9 cellular contexts compared by ENCODE assay signal in genomic region chr13:67048084-67048792, GRCh38.
DNase-seq lines count a peak whose midpoint lies in the region; ATAC-seq and TF ChIP-seq lines count a peak whose summit lies in the region.
"Had no signal": no experiment of that assay in that cellular context is flagged by ENCODE, and none has a peak within 500 bp of the region (broad histone marks: within the 10 kb centered on the region; RNA-seq: fewer than 3 reads in every experiment).

No MANE protein-coding gene starts in this region.

- no peaks in the 10 kb centered on the region for H3K36me3 ChIP-seq in DND-41 (ENCODE audit: insufficient read depth, low read length)

- peak overlapping the region; percentile 82 for H3K27ac ChIP-seq in DND-41 (ENCODE audit: low read length)

- peak overlapping the region; percentile 67 for H2AFZ ChIP-seq in DND-41 (ENCODE audit: low read depth, low read length)

- no peaks in the 10 kb centered on the region for H3K79me2 ChIP-seq in DND-41 (ENCODE audit: insufficient read depth, low read length)

- no peak overlapping the region for H3K27ac Mint-ChIP-seq in natural killer cell
- H3K27ac Mint-ChIP-seq: stimulated activated naive CD8-positive, alpha-beta T cell treated with anti-CD3 and anti-CD28 coated beads, Interleukin-15, Interleukin-2, amounts not matched to agents 100 ng/mL and 50 ng/mL, for 24 hours had no signal

- peak; percentile 91 for ATAC-seq in DND-41 (ENCODE audit: insufficient read depth, low read depth)
- ATAC-seq in GM21723 (IDR thresholded peaks at IDR 0.05; ENCODE audit: unreplicated experiment): peak; percentile 82
- no peak for ATAC-seq in GM18873 (IDR thresholded peaks at IDR 0.05; ENCODE audit: low FRiP score, unreplicated experiment)
- no peak for ATAC-seq in natural killer cell
- no peak for ATAC-seq in GM18502 (IDR thresholded peaks at IDR 0.05; ENCODE audit: poor library complexity, unreplicated experiment)

- peak overlapping the region; percentile 42 for H3K9ac ChIP-seq in DND-41 (ENCODE audit: low read depth, low read length)

- H3K4me3 Mint-ChIP-seq in natural killer cell: no peak overlapping the region
- H3K4me3 Mint-ChIP-seq: stimulated activated naive CD8-positive, alpha-beta T cell treated with anti-CD3 and anti-CD28 coated beads, Interleukin-15, Interleukin-2, amounts not matched to agents 100 ng/mL and 50 ng/mL, for 24 hours had no signal

- peaks cover 4 to 7% of the 10 kb centered on the region in 2 donors for H3K9me3 Mint-ChIP-seq in natural killer cell

- no peaks in the 10 kb centered on the region for H3K9me3 ChIP-seq in DND-41 (ENCODE audit: insufficient read depth, low read length, severe bottlenecking)

- H3K27me3 Mint-ChIP-seq in natural killer cell (ENCODE audit: low read depth in 2 of 2): no peaks in the 10 kb centered on the region
- H3K27me3 Mint-ChIP-seq: stimulated activated naive CD8-positive, alpha-beta T cell treated with anti-CD3 and anti-CD28 coated beads, Interleukin-15, Interleukin-2, amounts not matched to agents 100 ng/mL and 50 ng/mL, for 24 hours had no signal

- H3K36me3 Mint-ChIP-seq in natural killer cell: no peaks in the 10 kb centered on the region

- H4K20me1 ChIP-seq in DND-41 (ENCODE audit: insufficient read depth, low read length): no peaks in the 10 kb centered on the region

- peak; percentile 69 for DNase-seq in DND-41
- peak; percentile 46 for DNase-seq in LHCN-M2 (ENCODE audit: low read depth)
- DNase-seq in glomerular endothelial cell (ENCODE audit: extremely low read depth, low read depth, low spot score): peak; percentile 7
- no peak for DNase-seq in natural killer cell
- no peak for DNase-seq in activated gamma-delta T cell treated with Interleukin-2 at 50 U/mL for 16 hours

- H3K4me1 Mint-ChIP-seq in natural killer cell: no peaks in the 10 kb centered on the region

- peaks cover 31% of the 10 kb centered on the region for H3K4me1 ChIP-seq in DND-41 (ENCODE audit: insufficient read depth, low read length)

- H3K4me3 ChIP-seq in DND-41 (ENCODE audit: low read depth in 1 of 2, low read length in 2 of 2): 0 out of 4 replicates have a peak overlapping the region, but pooled peaks of 1 of the 2 experiments have one; percentile 16

- H3K27me3 ChIP-seq in DND-41 (ENCODE audit: insufficient read depth, low read length, poor library complexity): no peaks in the 10 kb centered on the region

- H3K4me2 ChIP-seq in DND-41 (ENCODE audit: insufficient read depth, low read length): peak overlapping the region; percentile 32

- TF ChIP-seq CTCF in DND-41 (IDR thresholded peaks at IDR 0.05; ENCODE audit: borderline replicate concordance, extremely low read depth, low read length, poor library complexity, severe bottlenecking): peak; percentile 28
- no peak for TF ChIP-seq CTCF in natural killer cell (IDR thresholded peaks at IDR 0.05)

- intact Hi-C loops in natural killer cell (cut with micrococcal nuclease): no loop called here

Comparison
In these comparisons a context has a peak if more than half of its experiments do, and no peak if none do; other contexts are left out.
1. ATAC-seq: peak in DND-41 (single experiment) and GM21723 (single experiment); none in GM18873 (single experiment), natural killer cell (0 of 3) and GM18502 (single experiment).
2. DNase-seq: peak in DND-41 (single experiment), LHCN-M2 (single experiment) and glomerular endothelial cell (single experiment); none in natural killer cell (single experiment) and activated gamma-delta T cell treated with Interleukin-2 at 50 U/mL for 16 hours (single experiment).